10 cellular contexts compared by ENCODE assay signal in the genomic region with DNA sequence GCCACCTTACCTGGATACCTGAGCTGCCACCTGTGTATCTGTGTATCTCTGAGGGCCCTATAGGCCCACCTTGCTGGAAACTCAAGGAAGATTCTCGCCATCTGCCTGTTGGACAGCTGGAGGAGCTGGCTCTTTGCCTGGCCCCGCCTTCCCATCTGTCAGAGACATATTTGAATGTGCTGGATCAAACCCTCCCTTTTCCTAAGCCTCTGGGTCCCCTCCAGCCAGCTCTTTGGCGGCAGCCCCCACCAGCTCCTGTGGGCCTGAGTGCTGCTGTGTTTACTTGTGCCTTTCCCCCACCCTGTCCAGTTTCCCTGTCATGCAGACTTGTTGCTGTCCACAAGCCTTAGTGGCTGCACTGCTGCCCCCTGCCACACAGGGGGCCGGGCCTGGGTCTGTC. TPM values are rescaled to one million over a fixed set of nuclear protein-coding genes. Genes with fewer than 3 reads are reported as not detected.
DNase-seq lines count a peak whose midpoint lies in the region; ATAC-seq and TF ChIP-seq lines count a peak whose summit lies in the region.
"Had no signal": no experiment of that assay in that cellular context is flagged by ENCODE, and none has a peak within 500 bp of the region (broad histone marks: within the 10 kb centered on the region; RNA-seq: fewer than 3 reads in every experiment).

No MANE protein-coding gene starts in this region.

- H3K27ac ChIP-seq in breast epithelium = peak overlapping the region; percentile 85 to 89

- H3K9me3 Mint-ChIP-seq in nephron = no peaks in the 10 kb centered on the region

- H3K4me3 Mint-ChIP-seq in nephron = peak overlapping the region in 2 of 3 experiments; percentile 12 to 57

- no peaks in the 10 kb centered on the region for H3K36me3 ChIP-seq in breast epithelium

- H3K27me3 Mint-ChIP-seq in nephron (ENCODE audit: low read depth) = no peaks in the 10 kb centered on the region

- TF ChIP-seq CTCF in AG10803 (conservative IDR thresholded peaks at IDR 0.05; ENCODE audit: low read length) (no peak), breast epithelium (IDR thresholded peaks at IDR 0.05) (no peak), nephron (IDR thresholded peaks at IDR 0.05; ENCODE audit: unreplicated experiment in 3 of 3) (no peak)

- H3K27me3 ChIP-seq in breast epithelium = no peaks in the 10 kb centered on the region

- H3K36me3 Mint-ChIP-seq in nephron (ENCODE audit: low read depth) = peaks cover 30% of the 10 kb centered on the region

- ATAC-seq in HG03280 (IDR thresholded peaks at IDR 0.05; ENCODE audit: unreplicated experiment) (no peak), GM21528 (IDR thresholded peaks at IDR 0.05; ENCODE audit: low FRiP score, unreplicated experiment) (no peak), GM19463 (IDR thresholded peaks at IDR 0.05; ENCODE audit: unreplicated experiment) (no peak)

- peaks cover 11 to 25% of the 10 kb centered on the region in 2 donors for H3K4me1 ChIP-seq in breast epithelium

- H3K4me1 Mint-ChIP-seq in nephron = peaks cover 74% of the 10 kb centered on the region

- intact Hi-C loops in breast epithelium (cut with DNase I; ENCODE audit: low total_unique reads) = no loop called here

- no peak for TF ChIP-seq POLR2A in breast epithelium (IDR thresholded peaks at IDR 0.05)

- no peak overlapping the region for H3K4me3 ChIP-seq in AG10803 (ENCODE audit: low read length)
- H3K4me3 ChIP-seq in breast epithelium = no peak overlapping the region

- DNase-seq in AG10803 (ENCODE audit: low read depth) = peak; percentile 34
- DNase-seq in NCI-H2029 treated with DMSO at 0.1 percent for 48 hours (lab: John Stamatoyannopoulos, UW) = peak; percentile 61
- no peak for DNase-seq in breast epithelium (ENCODE audit: low spot score in 2 of 2)
- DNase-seq in 8988T = no peak
- DNase-seq: activated gamma-delta T cell treated with Interleukin-2 at 50 U/mL for 16 hours, DND-41 had no signal

- peak overlapping the region; percentile 89 to 97 (median 95) for H3K27ac Mint-ChIP-seq in nephron

- H3K9me3 ChIP-seq in breast epithelium = no peaks in the 10 kb centered on the region

RNA-seq across cellular contexts. Expression of gene SRSF5, which starts 55.9 kb away (rescaled TPM):
- total RNA-seq in breast epithelium = 100 to 1,000 TPM; 411 to 543 (median 424) TPM

Comparison
In these comparisons a context has a peak if more than half of its experiments do, and no peak if none do; other contexts are left out.
1. DNase-seq: peak in AG10803 (single experiment) and NCI-H2029 treated with DMSO at 0.1 percent for 48 hours (single experiment); none in breast epithelium (0 of 2) and 8988T (single experiment).